In the genomic region with DNA sequence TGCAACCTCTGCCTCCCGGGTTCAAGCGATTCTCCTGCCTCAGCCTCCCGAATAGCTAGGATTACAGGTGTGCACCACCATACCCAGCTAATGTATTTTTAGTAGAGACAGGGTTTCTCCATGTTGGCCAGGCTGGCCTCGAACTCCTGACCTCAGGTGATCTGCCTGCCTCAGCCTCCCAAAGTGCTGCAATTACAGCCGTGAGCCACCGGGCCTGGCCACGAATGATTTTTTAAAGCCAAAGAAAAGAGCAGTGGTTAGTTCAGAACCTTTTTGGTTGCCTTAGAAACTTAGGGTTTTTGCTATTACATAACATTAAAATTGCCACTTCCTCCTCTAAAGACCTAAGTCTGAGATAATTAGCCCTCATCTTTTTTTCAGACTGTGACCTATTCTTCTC, we compare ENCODE assay signal across 9 cellular contexts. TPM values are rescaled to one million over a fixed set of nuclear protein-coding genes. Genes with fewer than 3 reads are reported as not detected.
DNase-seq lines count a peak whose midpoint lies in the region; ATAC-seq and TF ChIP-seq lines count a peak whose summit lies in the region.
"Not testable (repeated sequence)": the region's sequence is repeated elsewhere in the genome, so short reads cannot be mapped to it uniquely, and the experiment has no call there.
"Had no signal": no experiment of that assay in that cellular context is flagged by ENCODE, and none has a peak within 500 bp of the region (broad histone marks: within the 10 kb centered on the region; RNA-seq: fewer than 3 reads in every experiment).

No MANE protein-coding gene starts in this region.

- not testable (repeated sequence) for H3K4me3 Mint-ChIP-seq in IgD-negative memory B cell; effector memory CD8-positive, alpha-beta T cell

- H3K4me1 ChIP-seq in neutrophil (ENCODE audit: control insufficient read depth in 1 of 2, insufficient read depth in 1 of 2, low read depth in 1 of 2, low read length in 1 of 2): not testable (repeated sequence)

- peak; percentile 88 for ATAC-seq in effector memory CD8-positive, alpha-beta T cell (replicated peaks)

- not testable (repeated sequence) for H3K9me3 ChIP-seq in neutrophil

- peak overlapping the region in 2 of 3 donors; percentile 12 to 63 for H3K27ac Mint-ChIP-seq in IgD-negative memory B cell
- H3K27ac Mint-ChIP-seq in effector memory CD8-positive, alpha-beta T cell: peak overlapping the region; percentile 78 to 87

- not testable (repeated sequence) for H3K4me1 Mint-ChIP-seq in IgD-negative memory B cell
- peaks cover 2 to 11% of the 10 kb centered on the region in 2 donors for H3K4me1 Mint-ChIP-seq in effector memory CD8-positive, alpha-beta T cell (ENCODE audit: low read depth in 2 of 2)

- not testable (repeated sequence) for H3K27me3 Mint-ChIP-seq in IgD-negative memory B cell; effector memory CD8-positive, alpha-beta T cell

- H3K36me3 ChIP-seq in neutrophil: not testable (repeated sequence)

- H3K27ac ChIP-seq in neutrophil: peak overlapping the region; percentile 30

- not testable (repeated sequence) for H3K36me3 Mint-ChIP-seq in IgD-negative memory B cell; effector memory CD8-positive, alpha-beta T cell (ENCODE audit: insufficient read depth)

- peak; percentile 6 for TF ChIP-seq CTCF in GM12865 (IDR thresholded peaks at IDR 0.05; ENCODE audit: insufficient read depth, low read depth, low read length, missing control alignments)
- not testable (repeated sequence) for TF ChIP-seq CTCF in NB4 (IDR thresholded peaks at IDR 0.05; ENCODE audit: low read depth, low read length); neutrophil (IDR thresholded peaks at IDR 0.05)

- H3K9me3 Mint-ChIP-seq in IgD-negative memory B cell; effector memory CD8-positive, alpha-beta T cell: not testable (repeated sequence)

- H3K27me3 ChIP-seq in neutrophil: not testable (repeated sequence)

- not testable (repeated sequence) for TF ChIP-seq POLR2A in NB4 (IDR thresholded peaks at IDR 0.05; ENCODE audit: extremely low read depth, insufficient read length)

- DNase-seq in CD1c-positive myeloid dendritic cell (ENCODE audit: extremely low spot score) (peak; percentile 36), GM12865 (ENCODE audit: low read depth) (peak; percentile 35), NB4 (ENCODE audit: low read depth) (peak; percentile 76), SIG-M5 treated with dmso at 0.1 percent for 504 hours (lab: John Stamatoyannopoulos, UW; ENCODE audit: unreplicated experiment) (peak; percentile 94)
- peak; percentile 21 for DNase-seq in activated CD4-positive, alpha-beta T cell treated with anti-CD3 and anti-CD28 coated beads for 48 hours
- peak; percentile 14 to 23 (median 17) for DNase-seq in effector memory CD8-positive, alpha-beta T cell

- H3K4me3 ChIP-seq in GM12865 (ENCODE audit: low read depth, low read length); NB4 (ENCODE audit: low read depth, low read length); neutrophil (ENCODE audit: low read depth in 1 of 2, low read length in 1 of 2): not testable (repeated sequence)

RNA-seq across cellular contexts. Expression of a gene that starts 25.2 kb away (rescaled TPM):
- 28.9 TPM for polyA plus RNA-seq in IgD-negative memory B cell

RNA-seq across cellular contexts. Expression of a gene that starts 46.1 kb away (rescaled TPM):
- 13.1 TPM for polyA plus RNA-seq in IgD-negative memory B cell

RNA-seq across cellular contexts. Expression of a gene that starts 57.7 kb away (rescaled TPM):
- not detected for polyA plus RNA-seq in IgD-negative memory B cell
- polyA plus RNA-seq: stomach had no signal

Comparison
In these comparisons a context has a peak if more than half of its experiments do, and no peak if none do; other contexts are left out.
1. DNase-seq: peak in every context shown above with its lines; median percentile 94 in SIG-M5 treated with dmso at 0.1 percent for 504 hours; 76 in NB4; 36 in CD1c-positive myeloid dendritic cell; 35 in GM12865; 21 in activated CD4-positive, alpha-beta T cell treated with anti-CD3 and anti-CD28 coated beads for 48 hours; 17 in effector memory CD8-positive, alpha-beta T cell.